ENCODE assay signal across 8 cellular contexts in the genomic region with DNA sequence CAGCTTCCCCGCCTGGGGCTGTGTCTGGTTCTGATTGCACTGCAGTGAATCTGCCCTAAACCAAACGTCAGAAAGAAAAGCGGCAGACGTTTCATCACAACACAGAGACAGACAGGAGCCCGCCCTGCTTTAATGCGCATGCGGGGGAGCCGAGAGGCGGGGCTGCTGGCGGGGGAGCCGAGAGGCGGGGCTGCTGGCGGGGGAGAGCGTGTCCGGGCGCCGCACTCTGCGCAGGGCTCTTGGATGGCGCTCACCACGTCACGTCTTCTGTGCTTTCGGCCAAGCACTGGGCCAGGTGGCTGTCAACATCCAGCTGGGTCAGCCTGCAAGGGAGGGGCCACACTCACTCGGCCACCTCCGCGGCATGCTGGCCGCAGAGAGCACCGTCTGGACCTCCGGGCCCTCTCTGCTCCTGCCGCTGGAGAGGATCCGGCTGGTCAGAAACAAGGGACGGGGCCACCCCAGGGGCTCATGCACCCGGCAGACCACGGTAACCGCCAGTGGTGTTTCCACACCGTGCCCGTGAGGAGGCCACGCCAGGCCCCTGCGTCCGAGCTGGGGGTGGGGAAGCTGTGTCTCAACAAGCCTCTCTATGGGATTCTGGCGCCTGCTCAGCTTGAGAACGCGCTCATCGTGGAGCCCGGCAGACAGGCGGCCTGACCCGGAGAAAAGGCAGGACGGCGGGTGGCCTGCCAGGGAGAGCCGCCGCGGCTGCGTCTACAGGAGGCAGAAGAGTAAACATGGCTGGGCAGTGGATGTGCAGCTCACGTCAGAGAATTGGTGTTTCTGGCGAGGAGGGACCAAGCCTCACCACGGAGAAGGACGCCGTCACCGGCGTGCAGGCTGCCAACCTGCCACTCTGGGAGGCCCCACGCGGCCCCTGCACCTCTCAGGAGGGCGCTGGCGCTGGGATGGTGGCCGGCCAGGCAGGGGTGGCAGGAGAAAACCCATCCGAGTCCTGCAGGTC.
DNase-seq lines count a peak whose midpoint lies in the region; ATAC-seq and FAIRE-seq lines count a peak whose summit lies in the region.

No MANE protein-coding gene starts in this region.

- peak; percentile 96 for FAIRE-seq in G401.6 (lab: Jason Lieb, UNC)

- peak overlapping the region; percentile 94 for H3K27ac ChIP-seq in cingulate gyrus (ENCODE audit: low read depth, low read length)
- peak overlapping the region; percentile 87 for H3K27ac ChIP-seq in layer of hippocampus (ENCODE audit: low read depth, low read length)

- DNase-seq in NCI-H446 treated with DMSO at 0.1 percent for 48 hours (lab: John Stamatoyannopoulos, UW) = peak; percentile 95
- peak; percentile 93 for DNase-seq in activated CD4-positive, alpha-beta T cell treated with anti-CD3 and anti-CD28 coated beads for 48 hours
- DNase-seq in stimulated activated CD4-positive, alpha-beta T cell treated with anti-CD3 and anti-CD28 coated beads, Interleukin-15, amount 100 ng/mL, for 48 hours (ENCODE audit: low read depth in 2 of 2) = peak; percentile 83 to 87

- no peaks in the 10 kb centered on the region for H3K27me3 ChIP-seq in layer of hippocampus (ENCODE audit: control insufficient read depth, insufficient read depth, low read length)

- peak; percentile 75 for ATAC-seq in HG02938 (IDR thresholded peaks at IDR 0.05; ENCODE audit: unreplicated experiment)
- ATAC-seq in HG02610 (IDR thresholded peaks at IDR 0.05; ENCODE audit: unreplicated experiment) = no peak
